In the genomic region with DNA sequence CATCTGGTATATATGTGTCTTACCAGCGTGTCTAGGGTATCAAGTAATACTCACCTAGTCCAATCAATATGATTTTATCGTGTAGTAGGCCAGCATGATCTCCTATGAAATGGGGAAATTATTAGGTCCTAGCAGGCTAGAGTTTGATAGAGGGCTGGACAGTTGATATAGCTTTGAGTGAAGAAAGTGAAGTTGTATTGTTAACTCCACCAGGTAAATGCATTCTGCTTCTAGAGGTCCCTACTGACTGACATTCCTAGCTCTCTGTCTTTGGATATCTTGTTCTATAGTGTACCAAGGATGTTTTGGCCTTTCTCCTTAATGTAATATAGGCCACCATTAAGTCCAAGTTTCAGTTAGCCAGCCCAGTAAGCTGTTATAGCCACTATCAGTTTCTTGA, we compare ENCODE assay signal across 6 cellular contexts.
"Had no signal": no experiment of that assay in that cellular context is flagged by ENCODE, and none has a peak within 500 bp of the region (broad histone marks: within the 10 kb centered on the region; RNA-seq: fewer than 3 reads in every experiment).

No MANE protein-coding gene starts in this region.

- H3K9me3 Mint-ChIP-seq: HFFc6 had no signal

- H3K36me3 ChIP-seq: HAP-1 had no signal

- H3K27ac Mint-ChIP-seq: HFFc6 had no signal

- H3K4me3 Mint-ChIP-seq: HFFc6 had no signal

- H3K4me3 ChIP-seq: HAP-1, K562 had no signal

- H3K9me3 ChIP-seq: HAP-1 had no signal

- H3K4me1 ChIP-seq: HAP-1 had no signal

- DNase-seq: GOT3, HFFc6, IMR-90, KG1 had no signal
